In genomic region chr16:70800306-70800705, GRCh38 we compare ENCODE assay signal across 8 cellular contexts. TPM values are rescaled to one million over a fixed set of nuclear protein-coding genes. Genes with fewer than 3 reads are reported as not detected.
DNase-seq lines count a peak whose midpoint lies in the region; ATAC-seq and TF ChIP-seq lines count a peak whose summit lies in the region.

No MANE protein-coding gene starts in this region.

- H3K27ac Mint-ChIP-seq in natural killer cell treated with Interleukin-12 subunit alpha and Interleukin-12 subunit beta and Interleukin-15 and Interleukin-18, amount 100 ng/mL, for 72 hours: peak overlapping the region; percentile 43 to 91

- H3K9me3 ChIP-seq in MG63: 0 out of 2 replicates have a peak, but pooled peaks cover 3% of the 10 kb centered on the region

- H3K4me1 Mint-ChIP-seq in natural killer cell treated with Interleukin-12 subunit alpha and Interleukin-12 subunit beta and Interleukin-15 and Interleukin-18, amount 100 ng/mL, for 72 hours (ENCODE audit: low read depth in 2 of 2): peaks cover 14 to 17% of the 10 kb centered on the region in 2 donors

- no peaks in the 10 kb centered on the region for H3K9me3 Mint-ChIP-seq in natural killer cell treated with Interleukin-12 subunit alpha and Interleukin-12 subunit beta and Interleukin-15 and Interleukin-18, amount 100 ng/mL, for 72 hours

- no peaks in the 10 kb centered on the region for H3K36me3 Mint-ChIP-seq in natural killer cell treated with Interleukin-12 subunit alpha and Interleukin-12 subunit beta and Interleukin-15 and Interleukin-18, amount 100 ng/mL, for 72 hours

- H3K27me3 ChIP-seq in MG63 (no peaks in the 10 kb centered on the region), dorsolateral prefrontal cortex (no peaks in the 10 kb centered on the region)

- H3K4me3 Mint-ChIP-seq in natural killer cell treated with Interleukin-12 subunit alpha and Interleukin-12 subunit beta and Interleukin-15 and Interleukin-18, amount 100 ng/mL, for 72 hours: peak overlapping the region; percentile 91

- H3K27ac ChIP-seq in dorsolateral prefrontal cortex: peak overlapping the region in 15 of 59 donors; percentile 0 to 80 (median 37)

- intact Hi-C loops in dorsolateral prefrontal cortex (cut with DNase I): no loop called here

- TF ChIP-seq CTCF in dorsolateral prefrontal cortex (IDR thresholded peaks at IDR 0.05 in 54 of 56, conservative IDR thresholded peaks at IDR 0.05 in 2 of 56; ENCODE audit: low read depth in 1 of 56, partially characterized antibody in 56 of 56): no peak

- H3K4me3 ChIP-seq in GM08714 (ENCODE audit: low read length) (peak overlapping the region; percentile 91), MG63 (peak overlapping the region; percentile 63), dorsolateral prefrontal cortex (peak overlapping the region; percentile 65 to 99 (median 91))

- H3K36me3 ChIP-seq in MG63: no peaks in the 10 kb centered on the region

- peaks cover 0 to 5% of the 10 kb centered on the region in 2 donors for H3K27me3 Mint-ChIP-seq in natural killer cell treated with Interleukin-12 subunit alpha and Interleukin-12 subunit beta and Interleukin-15 and Interleukin-18, amount 100 ng/mL, for 72 hours

- DNase-seq in MG63 (no peak), dorsolateral prefrontal cortex (no peak), cerebellar nuclear complex (lab: John Stamatoyannopoulos, UW) (no peak), HuH-7.5 (ENCODE audit: low spot score) (no peak)
- no peak for DNase-seq in natural killer cell treated with Interleukin-12 subunit alpha and Interleukin-12 subunit beta and Interleukin-15 and Interleukin-18, amount 100 ng/mL, for 72 hours (ENCODE audit: low spot score)

- peak in 1 of 2 donors; percentile 7 for ATAC-seq in natural killer cell treated with Interleukin-12 subunit alpha and Interleukin-12 subunit beta and Interleukin-15 and Interleukin-18, amount 100 ng/mL, for 72 hours
- no peak for ATAC-seq in GM21367 (IDR thresholded peaks at IDR 0.05; ENCODE audit: unreplicated experiment)
- ATAC-seq in GM19455 (IDR thresholded peaks at IDR 0.05; ENCODE audit: unreplicated experiment): no peak

RNA-seq across cellular contexts. Expression of gene VAC14, which starts 0.7 kb away (rescaled TPM):
- total RNA-seq in MG63 (2014; rRNA removed; shearing (Covaris generic); ENCODE audit: low replicate concordance): 8.9 and 15.4 TPM in 2 replicates
- 10 to 100 TPM; 26.2 to 47.6 (median 36.9) TPM for total RNA-seq in dorsolateral prefrontal cortex
- 10 to 100 TPM; 33.6 to 50.9 TPM for total RNA-seq in natural killer cell treated with Interleukin-12 subunit alpha and Interleukin-12 subunit beta and Interleukin-15 and Interleukin-18, amount 100 ng/mL, for 72 hours
